Comparison of ENCODE assay signal across 1 cellular context in the genomic region with DNA sequence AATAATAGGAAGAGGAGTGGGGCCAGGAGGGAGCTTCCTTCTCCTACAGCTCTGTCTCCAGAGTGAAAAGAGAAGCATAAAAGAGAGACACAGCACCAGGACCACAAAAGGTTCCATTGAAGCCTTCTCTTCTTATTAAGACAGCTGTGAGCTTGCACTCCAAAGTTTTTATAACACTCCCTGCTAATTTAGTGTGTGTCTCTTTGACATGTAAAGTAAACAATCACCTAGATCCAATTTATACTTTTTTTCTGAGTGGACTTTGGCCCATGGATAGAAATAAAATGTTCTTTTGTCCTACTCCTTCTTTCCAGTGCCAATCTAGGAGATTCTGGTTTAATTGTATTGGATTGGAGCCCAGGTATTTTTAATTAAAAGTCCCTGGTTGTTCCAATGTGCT.
TF ChIP-seq lines count a peak whose summit lies in the region.

Gene CYP2C8 (minus strand): TSS at position 212 of the 400 bp plus-strand sequence. CDS start 95 bp downstream, at position 117.

TF ChIP-seq in HepG2, 621 proteins besides CTCF, POLR2A, EP300 and RAD21 (continued from another document):
- TF ChIP-seq, protein P1, sequence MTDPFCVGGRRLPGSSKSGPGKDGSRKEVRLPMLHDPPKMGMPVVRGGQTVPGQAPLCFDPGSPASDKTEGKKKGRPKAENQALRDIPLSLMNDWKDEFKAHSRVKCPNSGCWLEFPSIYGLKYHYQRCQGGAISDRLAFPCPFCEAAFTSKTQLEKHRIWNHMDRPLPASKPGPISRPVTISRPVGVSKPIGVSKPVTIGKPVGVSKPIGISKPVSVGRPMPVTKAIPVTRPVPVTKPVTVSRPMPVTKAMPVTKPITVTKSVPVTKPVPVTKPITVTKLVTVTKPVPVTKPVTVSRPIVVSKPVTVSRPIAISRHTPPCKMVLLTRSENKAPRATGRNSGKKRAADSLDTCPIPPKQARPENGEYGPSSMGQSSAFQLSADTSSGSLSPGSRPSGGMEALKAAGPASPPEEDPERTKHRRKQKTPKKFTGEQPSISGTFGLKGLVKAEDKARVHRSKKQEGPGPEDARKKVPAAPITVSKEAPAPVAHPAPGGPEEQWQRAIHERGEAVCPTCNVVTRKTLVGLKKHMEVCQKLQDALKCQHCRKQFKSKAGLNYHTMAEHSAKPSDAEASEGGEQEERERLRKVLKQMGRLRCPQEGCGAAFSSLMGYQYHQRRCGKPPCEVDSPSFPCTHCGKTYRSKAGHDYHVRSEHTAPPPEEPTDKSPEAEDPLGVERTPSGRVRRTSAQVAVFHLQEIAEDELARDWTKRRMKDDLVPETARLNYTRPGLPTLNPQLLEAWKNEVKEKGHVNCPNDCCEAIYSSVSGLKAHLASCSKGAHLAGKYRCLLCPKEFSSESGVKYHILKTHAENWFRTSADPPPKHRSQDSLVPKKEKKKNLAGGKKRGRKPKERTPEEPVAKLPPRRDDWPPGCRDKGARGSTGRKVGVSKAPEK (CRISPR knock-in tag; IDR thresholded peaks at IDR 0.05; ENCODE audit: borderline replicate concordance), result no peak
